21 cellular contexts compared by ENCODE assay signal in the genomic region with DNA sequence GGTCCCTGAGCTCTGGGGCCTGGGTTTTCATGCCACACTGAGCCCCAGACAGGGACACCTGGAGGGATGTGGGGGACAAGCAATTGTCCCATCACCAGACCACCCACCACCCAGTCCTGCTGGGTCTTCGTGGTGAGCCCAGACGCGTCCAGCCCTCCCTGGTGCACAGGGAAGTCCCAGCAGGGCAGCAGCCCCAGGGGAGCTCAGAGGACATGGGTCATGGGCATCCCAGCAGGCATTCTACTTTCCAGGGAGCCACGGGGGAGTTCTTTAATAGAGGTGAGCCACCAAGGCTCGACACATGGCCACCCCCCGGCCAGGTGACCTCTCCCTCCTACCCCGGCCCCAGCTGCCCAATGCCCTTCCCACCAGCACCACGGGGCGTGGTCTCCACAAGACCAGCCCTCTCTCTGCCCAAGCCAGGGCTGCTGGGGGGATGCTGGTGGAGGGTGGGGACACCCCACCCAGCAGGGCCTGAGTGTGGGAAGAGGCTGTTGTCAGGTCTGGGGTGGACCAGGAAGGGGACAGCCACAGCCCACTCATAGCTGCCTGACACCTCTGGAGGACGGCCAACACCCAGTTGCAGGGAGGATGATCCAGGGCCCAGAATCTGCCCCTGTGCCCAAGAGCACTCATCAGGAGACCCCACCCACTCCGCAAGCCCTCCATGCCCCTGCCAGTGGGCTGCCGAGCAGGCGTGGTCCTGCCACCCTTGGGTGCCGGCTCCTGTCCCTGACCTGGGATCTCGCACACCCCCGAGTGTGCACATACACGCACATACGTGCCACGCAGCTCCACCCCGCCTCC. TPM values are rescaled to one million over a fixed set of nuclear protein-coding genes. Genes with fewer than 3 reads are reported as not detected.
DNase-seq lines count a peak whose midpoint lies in the region; ATAC-seq, FAIRE-seq and TF ChIP-seq lines count a peak whose summit lies in the region.
"Had no signal": no experiment of that assay in that cellular context is flagged by ENCODE, and none has a peak within 500 bp of the region (broad histone marks: within the 10 kb centered on the region; RNA-seq: fewer than 3 reads in every experiment).

No MANE protein-coding gene starts in this region.

- no peak overlapping the region for H2AK5ac ChIP-seq in neuronal stem cell (ENCODE audit: low read depth, low read length)

- ATAC-seq in HepG2 (no peak), right lobe of liver (no peak), GM19397 (IDR thresholded peaks at IDR 0.05; ENCODE audit: unreplicated experiment) (no peak)

- H3K9ac ChIP-seq in HepG2 (ENCODE audit: insufficient read depth, low read depth, low read length) (no peak overlapping the region), neuronal stem cell (ENCODE audit: low read depth, low read length, poor library complexity) (peak overlapping the region; percentile 4)
- H3K9ac ChIP-seq: GM23248 had no signal

- H2BK5ac ChIP-seq in neuronal stem cell (ENCODE audit: low read length): peak overlapping the region; percentile 66

- H3K9me3 ChIP-seq in HepG2 (ENCODE audit: low read length) (no peaks in the 10 kb centered on the region), right lobe of liver (no peaks in the 10 kb centered on the region), neuronal stem cell (replicated peaks in 1 of 2; ENCODE audit: control insufficient read depth in 2 of 2, insufficient read depth in 1 of 2, low read depth in 1 of 2, low read length in 2 of 2) (peaks cover 0 to 2% of the 10 kb centered on the region in 2 donors), HAP-1 (no peaks in the 10 kb centered on the region)

- no peak overlapping the region for H3K4ac ChIP-seq in neuronal stem cell (ENCODE audit: low read length)

- H3K79me2 ChIP-seq in HepG2 (ENCODE audit: insufficient read depth, low read length): no peaks in the 10 kb centered on the region

- H3K27me3 ChIP-seq in HepG2 (ENCODE audit: control insufficient read depth in 1 of 2, insufficient read depth in 2 of 2, low read length in 2 of 2): no peaks in the 10 kb centered on the region
- no peaks in the 10 kb centered on the region for H3K27me3 ChIP-seq in right lobe of liver
- H3K27me3 ChIP-seq in neuronal stem cell (ENCODE audit: control insufficient read depth in 3 of 3, insufficient read depth in 3 of 3, low read depth in 1 of 3, low read length in 3 of 3): no peaks in the 10 kb centered on the region
- H3K27me3 ChIP-seq in HAP-1 (ENCODE audit: low read depth): no peaks in the 10 kb centered on the region

- CTCF ChIA-PET in HepG2 (lab: Yijun Ruan, JAX; ENCODE audit: low intra/inter-chr PET ratio, low total read pairs): no interaction called here
- CTCF ChIA-PET in RWPE1 (lab: Yijun Ruan, JAX): interaction anchor here (0.6 to 1.3 kb wide), 2 partner anchors 13 to 998 kb away, joined by 3 to 5 read pairs; no protein-coding TSS in a partner anchor

- no peak overlapping the region for H3K27ac ChIP-seq in HepG2 (ENCODE audit: extremely low read length, insufficient read depth, low read length)
- no peak overlapping the region for H3K27ac ChIP-seq in right lobe of liver
- H3K27ac ChIP-seq in RWPE1: peak overlapping the region; percentile 39
- no peak overlapping the region for H3K27ac ChIP-seq in neuronal stem cell (replicated peaks; ENCODE audit: low read length)
- H3K27ac ChIP-seq: GM23248 had no signal

- 95% methylated on average over 4 of the region's 20 CpGs for WGBS in HepG2 (ENCODE audit: low lambda C conversion rate)
- WGBS in right lobe of liver (ENCODE audit: insufficient coverage, low coverage, low lambda C conversion rate, missing lambda C conversion rate): 90% methylated on average over 4 of the region's 20 CpGs
- no CpG with 5 or more reads among the region's 20 CpGs for WGBS in neuronal stem cell (ENCODE audit: extremely low coverage in 2 of 2, insufficient read length in 2 of 2, insufficient replicate concordance in 1 of 2), 2 donors

- intact Hi-C loops in HepG2 (cut with micrococcal nuclease; ENCODE audit: unreplicated experiment) (loop anchor here (2.0 kb wide), 1 partner anchor 13 kb away; the partner anchor contains the start of gene AKT1), right lobe of liver (cut with DNase I) (no loop called here)

- no peak overlapping the region for H3K14ac ChIP-seq in neuronal stem cell (ENCODE audit: low read length)

- H2AFZ ChIP-seq in HepG2 (ENCODE audit: low read length) (no peak overlapping the region), neuronal stem cell (ENCODE audit: low read length) (no peak overlapping the region)
- H2AFZ ChIP-seq: GM23248 had no signal

- TF ChIP-seq EP300 in HepG2 (IDR thresholded peaks at IDR 0.05; ENCODE audit: low read depth in 2 of 2, low read length in 2 of 2): no peak
- no peak for TF ChIP-seq EP300 in HepG2 (CRISPR knock-in tag; IDR thresholded peaks at IDR 0.05; ENCODE audit: borderline replicate concordance)

- H3K4me3 ChIP-seq in HepG2 (replicated peaks in 1 of 3; ENCODE audit: insufficient read depth in 1 of 3, low read depth in 2 of 3, low read length in 3 of 3) (no peak overlapping the region), right lobe of liver (no peak overlapping the region), neuronal stem cell (ENCODE audit: low read length in 2 of 2) (no peak overlapping the region), HAP-1 (no peak overlapping the region)
- H3K4me3 ChIP-seq: GM23248 had no signal

- H4K91ac ChIP-seq in neuronal stem cell (ENCODE audit: low read depth, low read length, poor library complexity): no peak overlapping the region

- in situ Hi-C loops in HepG2 (cut with HindIII; ENCODE audit: extremely low pct_ligation_motif_present, low pct_unique_long_range_greater_than_20kb): no loop called here
- in situ Hi-C loops in HAP-1 (cut with MboI; ENCODE audit: low sequenced_read_pairs): no loop called here

- no TSS peak for BruUV-seq in HepG2 (replicated peaks; lab: Mats Ljungman, UMichigan)

- no peaks in the 10 kb centered on the region for H3K4me1 ChIP-seq in HepG2 (ENCODE audit: insufficient read depth, low read length)
- H3K4me1 ChIP-seq in right lobe of liver: peaks cover 0 to 1% (median 0%) of the 10 kb centered on the region in 4 donors
- H3K4me1 ChIP-seq in neuronal stem cell (ENCODE audit: control insufficient read depth in 2 of 2, insufficient read depth in 1 of 2, low read depth in 1 of 2, low read length in 2 of 2): peaks cover 0 to 23% of the 10 kb centered on the region in 2 donors
- H3K4me1 ChIP-seq in HAP-1: no peaks in the 10 kb centered on the region

- H2BK12ac ChIP-seq in neuronal stem cell (ENCODE audit: low read length): no peak overlapping the region

- H3K4me2 ChIP-seq in HepG2 (ENCODE audit: low read depth, low read length) (no peak overlapping the region), neuronal stem cell (ENCODE audit: insufficient read depth, low read length, poor library complexity, severe bottlenecking) (no peak overlapping the region)

- POLR2A ChIA-PET in HepG2 (lab: Yijun Ruan, JAX): no interaction called here
- POLR2A ChIA-PET in RWPE1 (lab: Yijun Ruan, JAX; ENCODE audit: low non-redundant PET): no interaction called here

- no peak overlapping the region for H4K8ac ChIP-seq in neuronal stem cell (ENCODE audit: low read depth, low read length)

- FAIRE-seq in HepG2 (lab: Jason Lieb, UNC): no peak
- FAIRE-seq: D721Med, G401.6, GM12892, H54 had no signal

- H3K79me1 ChIP-seq in neuronal stem cell (ENCODE audit: low read depth, low read length): peaks cover 21% of the 10 kb centered on the region

- peak overlapping the region; percentile 28 for H3K18ac ChIP-seq in neuronal stem cell (ENCODE audit: low read length)

- no peak overlapping the region for H2BK120ac ChIP-seq in neuronal stem cell (ENCODE audit: low read depth, low read length)

- no peak for TF ChIP-seq RAD21 in HepG2 (CRISPR knock-in tag; IDR thresholded peaks at IDR 0.05)

- H4K20me1 ChIP-seq in HepG2 (ENCODE audit: insufficient read depth, low read length): 0 out of 2 replicates have a peak, but pooled peaks cover 1% of the 10 kb centered on the region

- DNase-seq in HepG2 (ENCODE audit: low spot score): no peak
- DNase-seq in right lobe of liver: no peak
- DNase-seq in RWPE1 (ENCODE audit: low spot score): no peak
- DNase-seq in neuronal stem cell (ENCODE audit: low spot score): no peak
- no peak for DNase-seq in HAP-1 (ENCODE audit: low spot score in 2 of 2)
- DNase-seq in CD1c-positive myeloid dendritic cell (ENCODE audit: extremely low spot score): no peak
- DNase-seq: ACHN; C1 segment of cervical spinal cord; CD4-positive, alpha-beta memory T cell; COR-L47; DMS153; DMS79 treated with DMSO at 0.1 percent for 48 hours; EL; GM23248; IMR-90; KBM-7 had no signal

- TF ChIP-seq POLR2A in HepG2 (IDR thresholded peaks at IDR 0.05; ENCODE audit: insufficient read depth in 1 of 2, low read depth in 2 of 2, low read length in 2 of 2): no peak
- TF ChIP-seq POLR2A in right lobe of liver (IDR thresholded peaks at IDR 0.05): no peak

- no peak overlapping the region for H2BK15ac ChIP-seq in neuronal stem cell (ENCODE audit: low read length)

- no peak for TF ChIP-seq CTCF in HepG2 (CRISPR knock-in tag; IDR thresholded peaks at IDR 0.05)
- no peak for TF ChIP-seq CTCF in right lobe of liver (IDR thresholded peaks at IDR 0.05)
- TF ChIP-seq CTCF in RWPE1 (conservative IDR thresholded peaks at IDR 0.05; ENCODE audit: low read depth): no peak

- H3K23ac ChIP-seq in neuronal stem cell (ENCODE audit: low read depth, low read length, poor library complexity): no peak overlapping the region

- H3K36me3 ChIP-seq in HepG2 (replicated peaks in 1 of 2; ENCODE audit: control insufficient read depth in 1 of 2, insufficient read depth in 2 of 2, low read length in 2 of 2) (peaks cover 7 to 11% of the 10 kb centered on the region in 2 experiments; a peak in 3 of 5 replicates), right lobe of liver (peaks cover 0 to 3% (median 0%) of the 10 kb centered on the region in 4 donors), neuronal stem cell (replicated peaks in 1 of 2; ENCODE audit: control insufficient read depth in 2 of 2, insufficient read depth in 2 of 2, low read length in 2 of 2) (peaks cover 12 to 40% of the 10 kb centered on the region in 2 donors), HAP-1 (replicated peaks) (peaks cover 16% of the 10 kb centered on the region)

RNA-seq across cellular contexts. Expression of gene AKT1, which starts 14.1 kb away (rescaled TPM):
- total RNA-seq in HepG2 (2016; rRNA removed; fragmentation: Illumina TruSeq; extraction: Trizol) (85.7 and 96.2 TPM in 2 replicates), right lobe of liver (10 to 100 TPM; 66.7 to 92.1 (median 83.9) TPM)
- total RNA-seq in HepG2 (2016; cell fraction: cytosol; rRNA removed; fragmentation: Illumina TruSeq; extraction: Trizol; ENCODE audit: low read depth): 66.8 and 84.2 TPM in 2 replicates
- total RNA-seq in HepG2 (2016; cell fraction: insoluble cytoplasmic fraction; rRNA removed; fragmentation: Illumina TruSeq; extraction: Trizol): 76.8 and 97.9 TPM in 2 replicates
- 171 and 190 TPM in 2 replicates for total RNA-seq in HepG2 (2016; cell fraction: membrane; rRNA removed; fragmentation: Illumina TruSeq; extraction: Trizol)
- total RNA-seq in HepG2 (2016; cell fraction: nucleus; rRNA removed; fragmentation: Illumina TruSeq; extraction: Trizol): 48.2 and 57.1 TPM in 2 replicates
- polyA plus RNA-seq in HepG2 (2011; rRNA removed): 116 and 135 TPM in 2 replicates
- polyA plus RNA-seq in HepG2 (2011; cell fraction: cytosol; rRNA removed): 114 and 136 TPM in 2 replicates
- polyA plus RNA-seq in HepG2 (2011; cell fraction: nucleus; rRNA removed): 362 and 435 TPM in 2 replicates
- 58.6 and 80.7 TPM in 2 replicates for polyA plus RNA-seq in HepG2 (2012)
- 81.6 and 107 TPM in 2 replicates for polyA plus RNA-seq in HepG2 (2016; cell fraction: cytosol; fragmentation: Illumina TruSeq; extraction: Trizol; ENCODE audit: low read depth)
- 105 and 119 TPM in 2 replicates for polyA plus RNA-seq in HepG2 (2016; cell fraction: insoluble cytoplasmic fraction; fragmentation: Illumina TruSeq; extraction: Trizol; ENCODE audit: low read depth)
- polyA plus RNA-seq in HepG2 (2016; cell fraction: membrane; fragmentation: Illumina TruSeq; extraction: Trizol; ENCODE audit: low read depth): 182 and 194 TPM in 2 replicates
- 146 and 159 TPM in 2 replicates for polyA plus RNA-seq in HepG2 (2016; cell fraction: nucleus; fragmentation: Illumina TruSeq; extraction: Trizol; ENCODE audit: insufficient read depth, low read depth)
- 159 and 183 TPM in 2 replicates for polyA minus RNA-seq in HepG2 (2011; rRNA and poly(A)+ RNA removed; ENCODE audit: low replicate concordance)
- 76.1 and 78.3 TPM in 2 replicates for polyA minus RNA-seq in HepG2 (2011; cell fraction: cytosol; rRNA and poly(A)+ RNA removed)
- polyA minus RNA-seq in HepG2 (2011; cell fraction: nucleus; rRNA and poly(A)+ RNA removed): 46.7 and 48.0 TPM in 2 replicates
- 84.4 TPM for polyA plus RNA-seq in neuronal stem cell (2013, experiment 1 of 2)
- 82.3 TPM for polyA plus RNA-seq in neuronal stem cell (2013, experiment 2 of 2)

RNA-seq across cellular contexts. Expression of gene ZBTB42, which starts 19.4 kb away (rescaled TPM):
- total RNA-seq in HepG2 (2016; rRNA removed; fragmentation: Illumina TruSeq; extraction: Trizol): 3.2 and 4.2 TPM in 2 replicates
- 1.2 and 1.6 TPM in 2 replicates for total RNA-seq in HepG2 (2016; cell fraction: cytosol; rRNA removed; fragmentation: Illumina TruSeq; extraction: Trizol; ENCODE audit: low read depth)
- 2.4 and 3.9 TPM in 2 replicates for total RNA-seq in HepG2 (2016; cell fraction: insoluble cytoplasmic fraction; rRNA removed; fragmentation: Illumina TruSeq; extraction: Trizol)
- total RNA-seq in HepG2 (2016; cell fraction: membrane; rRNA removed; fragmentation: Illumina TruSeq; extraction: Trizol): 4.3 and 4.4 TPM in 2 replicates
- 3.6 and 4.2 TPM in 2 replicates for total RNA-seq in HepG2 (2016; cell fraction: nucleus; rRNA removed; fragmentation: Illumina TruSeq; extraction: Trizol)
- 2.8 and 4.0 TPM in 2 replicates for polyA plus RNA-seq in HepG2 (2011; rRNA removed)
- 3.7 and 4.3 TPM in 2 replicates for polyA plus RNA-seq in HepG2 (2011; cell fraction: cytosol; rRNA removed)
- 7.2 and 7.5 TPM in 2 replicates for polyA plus RNA-seq in HepG2 (2011; cell fraction: nucleus; rRNA removed)
- 3.6 and 4.3 TPM in 2 replicates for polyA plus RNA-seq in HepG2 (2012)
- 1.0 and 1.1 TPM in 2 replicates for polyA plus RNA-seq in HepG2 (2016; cell fraction: cytosol; fragmentation: Illumina TruSeq; extraction: Trizol; ENCODE audit: low read depth)
- 2.3 and 2.7 TPM in 2 replicates for polyA plus RNA-seq in HepG2 (2016; cell fraction: insoluble cytoplasmic fraction; fragmentation: Illumina TruSeq; extraction: Trizol; ENCODE audit: low read depth)
- 3.4 and 3.5 TPM in 2 replicates for polyA plus RNA-seq in HepG2 (2016; cell fraction: membrane; fragmentation: Illumina TruSeq; extraction: Trizol; ENCODE audit: low read depth)
- 2.8 and 3.1 TPM in 2 replicates for polyA plus RNA-seq in HepG2 (2016; cell fraction: nucleus; fragmentation: Illumina TruSeq; extraction: Trizol; ENCODE audit: insufficient read depth, low read depth)
- 6.6 and 17.0 TPM in 2 replicates for polyA minus RNA-seq in HepG2 (2011; rRNA and poly(A)+ RNA removed; ENCODE audit: low replicate concordance)
- 6.2 and 8.1 TPM in 2 replicates for polyA minus RNA-seq in HepG2 (2011; cell fraction: cytosol; rRNA and poly(A)+ RNA removed)
- polyA minus RNA-seq in HepG2 (2011; cell fraction: nucleus; rRNA and poly(A)+ RNA removed): 8.2 TPM in 2 replicates
- 10 to 100 TPM in 2 of 6 experiments, 1 to 10 TPM in 4; 2.2 to 13.7 (median 3.6) TPM for total RNA-seq in right lobe of liver
- 0.95 TPM for polyA plus RNA-seq in neuronal stem cell (2013, experiment 1 of 2)
- 0.87 TPM for polyA plus RNA-seq in neuronal stem cell (2013, experiment 2 of 2)

RNA-seq across cellular contexts. Expression of gene SIVA1, which starts 28.5 kb away (rescaled TPM):
- total RNA-seq in HepG2 (2016; rRNA removed; fragmentation: Illumina TruSeq; extraction: Trizol): 153 and 186 TPM in 2 replicates
- 171 and 229 TPM in 2 replicates for total RNA-seq in HepG2 (2016; cell fraction: cytosol; rRNA removed; fragmentation: Illumina TruSeq; extraction: Trizol; ENCODE audit: low read depth)
- total RNA-seq in HepG2 (2016; cell fraction: insoluble cytoplasmic fraction; rRNA removed; fragmentation: Illumina TruSeq; extraction: Trizol): 166 and 191 TPM in 2 replicates
- total RNA-seq in HepG2 (2016; cell fraction: membrane; rRNA removed; fragmentation: Illumina TruSeq; extraction: Trizol): 186 and 219 TPM in 2 replicates
- total RNA-seq in HepG2 (2016; cell fraction: nucleus; rRNA removed; fragmentation: Illumina TruSeq; extraction: Trizol): 86.2 and 101 TPM in 2 replicates
- polyA plus RNA-seq in HepG2 (2011; rRNA removed): 123 and 142 TPM in 2 replicates
- 108 and 239 TPM in 2 replicates for polyA plus RNA-seq in HepG2 (2011; cell fraction: cytosol; rRNA removed)
- polyA plus RNA-seq in HepG2 (2011; cell fraction: nucleus; rRNA removed): 125 and 162 TPM in 2 replicates
- 61.3 and 68.1 TPM in 2 replicates for polyA plus RNA-seq in HepG2 (2012)
- 162 and 202 TPM in 2 replicates for polyA plus RNA-seq in HepG2 (2016; cell fraction: cytosol; fragmentation: Illumina TruSeq; extraction: Trizol; ENCODE audit: low read depth)
- 128 and 130 TPM in 2 replicates for polyA plus RNA-seq in HepG2 (2016; cell fraction: insoluble cytoplasmic fraction; fragmentation: Illumina TruSeq; extraction: Trizol; ENCODE audit: low read depth)
- 134 and 168 TPM in 2 replicates for polyA plus RNA-seq in HepG2 (2016; cell fraction: membrane; fragmentation: Illumina TruSeq; extraction: Trizol; ENCODE audit: low read depth)
- polyA plus RNA-seq in HepG2 (2016; cell fraction: nucleus; fragmentation: Illumina TruSeq; extraction: Trizol; ENCODE audit: insufficient read depth, low read depth): 129 and 133 TPM in 2 replicates
- polyA minus RNA-seq in HepG2 (2011; rRNA and poly(A)+ RNA removed; ENCODE audit: low replicate concordance): 49.5 and 64.5 TPM in 2 replicates
- polyA minus RNA-seq in HepG2 (2011; cell fraction: cytosol; rRNA and poly(A)+ RNA removed): 22.7 and 31.5 TPM in 2 replicates
- polyA minus RNA-seq in HepG2 (2011; cell fraction: nucleus; rRNA and poly(A)+ RNA removed): 17.3 and 18.4 TPM in 2 replicates
- total RNA-seq in right lobe of liver: 100 to 1,000 TPM in 2 of 6 experiments, 10 to 100 TPM in 4; 38.1 to 252 (median 50.6) TPM
- polyA plus RNA-seq in neuronal stem cell (2013, experiment 1 of 2): 109 TPM
- polyA plus RNA-seq in neuronal stem cell (2013, experiment 2 of 2): 114 TPM

RNA-seq across cellular contexts. Expression of gene ADSS1, which starts 57.4 kb away (rescaled TPM):
- 0.98 and 1.0 TPM in 2 replicates for total RNA-seq in HepG2 (2016; rRNA removed; fragmentation: Illumina TruSeq; extraction: Trizol)
- total RNA-seq in HepG2 (2016; cell fraction: cytosol; rRNA removed; fragmentation: Illumina TruSeq; extraction: Trizol; ENCODE audit: low read depth): 0.81 and 1.1 TPM in 2 replicates
- 0.56 and 1.3 TPM in 2 replicates for total RNA-seq in HepG2 (2016; cell fraction: insoluble cytoplasmic fraction; rRNA removed; fragmentation: Illumina TruSeq; extraction: Trizol)
- total RNA-seq in HepG2 (2016; cell fraction: membrane; rRNA removed; fragmentation: Illumina TruSeq; extraction: Trizol): 1.6 and 1.9 TPM in 2 replicates
- total RNA-seq in HepG2 (2016; cell fraction: nucleus; rRNA removed; fragmentation: Illumina TruSeq; extraction: Trizol): 1.3 and 1.5 TPM in 2 replicates
- polyA plus RNA-seq in HepG2 (2011; rRNA removed): 36.7 and 45.2 TPM in 2 replicates
- 20.7 and 22.4 TPM in 2 replicates for polyA plus RNA-seq in HepG2 (2011; cell fraction: cytosol; rRNA removed)
- polyA plus RNA-seq in HepG2 (2011; cell fraction: nucleus; rRNA removed): 219 and 230 TPM in 2 replicates
- polyA plus RNA-seq in HepG2 (2012): 37.3 and 46.9 TPM in 2 replicates
- polyA plus RNA-seq in HepG2 (2016; cell fraction: cytosol; fragmentation: Illumina TruSeq; extraction: Trizol; ENCODE audit: low read depth): 0.70 and 1.5 TPM in 2 replicates
- polyA plus RNA-seq in HepG2 (2016; cell fraction: insoluble cytoplasmic fraction; fragmentation: Illumina TruSeq; extraction: Trizol; ENCODE audit: low read depth): 1.3 and 2.2 TPM in 2 replicates
- polyA plus RNA-seq in HepG2 (2016; cell fraction: membrane; fragmentation: Illumina TruSeq; extraction: Trizol; ENCODE audit: low read depth): 1.5 and 2.0 TPM in 2 replicates
- polyA plus RNA-seq in HepG2 (2016; cell fraction: nucleus; fragmentation: Illumina TruSeq; extraction: Trizol; ENCODE audit: insufficient read depth, low read depth): 3.7 and 4.4 TPM in 2 replicates
- 12.3 and 14.1 TPM in 2 replicates for polyA minus RNA-seq in HepG2 (2011; rRNA and poly(A)+ RNA removed; ENCODE audit: low replicate concordance)
- 6.8 and 7.6 TPM in 2 replicates for polyA minus RNA-seq in HepG2 (2011; cell fraction: cytosol; rRNA and poly(A)+ RNA removed)
- 30.6 and 31.2 TPM in 2 replicates for polyA minus RNA-seq in HepG2 (2011; cell fraction: nucleus; rRNA and poly(A)+ RNA removed)
- 10 to 100 TPM in 5 of 6 experiments, 1 to 10 TPM in 1; 8.1 to 50.5 (median 36.8) TPM for total RNA-seq in right lobe of liver
- 23.8 TPM for polyA plus RNA-seq in neuronal stem cell (2013, experiment 1 of 2)
- 21.4 TPM for polyA plus RNA-seq in neuronal stem cell (2013, experiment 2 of 2)
